25 cellular contexts compared by ENCODE assay signal in genomic region chr2:121085801-121086200, GRCh38.
DNase-seq lines count a peak whose midpoint lies in the region; ATAC-seq and TF ChIP-seq lines count a peak whose summit lies in the region.
"Had no signal": no experiment of that assay in that cellular context is flagged by ENCODE, and none has a peak within 500 bp of the region (broad histone marks: within the 10 kb centered on the region; RNA-seq: fewer than 3 reads in every experiment).

No MANE protein-coding gene starts in this region.

- 42% methylated on average over 5 of the region's 5 CpGs for WGBS in SK-N-SH (ENCODE audit: low lambda C conversion rate)
- 18 to 28% (median 19%) methylated on average over 5 of the region's 5 CpGs for WGBS in stomach, 5 donors
- WGBS in neuronal stem cell (ENCODE audit: extremely low coverage in 2 of 2, insufficient read length in 2 of 2, insufficient replicate concordance in 1 of 2), 2 donors, result no CpG with 5 or more reads among the region's 5 CpGs

- H3K4me2 ChIP-seq in SK-N-SH (no peak overlapping the region), neuronal stem cell (ENCODE audit: insufficient read depth, low read length, poor library complexity, severe bottlenecking) (no peak overlapping the region)

- no peaks in the 10 kb centered on the region for H3K79me1 ChIP-seq in neuronal stem cell (ENCODE audit: low read depth, low read length)

- no peak overlapping the region for H2AK5ac ChIP-seq in neuronal stem cell (ENCODE audit: low read depth, low read length)

- no peak overlapping the region for H2BK12ac ChIP-seq in neuronal stem cell (ENCODE audit: low read length)

- H2BK5ac ChIP-seq in neuronal stem cell (ENCODE audit: low read length), result no peak overlapping the region

- H3K36me3 ChIP-seq in SK-N-SH (replicated peaks in 1 of 2; ENCODE audit: control insufficient read depth in 1 of 2, insufficient read depth in 2 of 2, low read length in 1 of 2) (no peaks in the 10 kb centered on the region), stomach (no peaks in the 10 kb centered on the region), neuronal stem cell (replicated peaks in 1 of 2; ENCODE audit: control insufficient read depth in 2 of 2, insufficient read depth in 2 of 2, low read length in 2 of 2) (no peaks in the 10 kb centered on the region)
- H3K36me3 ChIP-seq: breast epithelium, vagina had no signal

- no peaks in the 10 kb centered on the region for H3K9me2 ChIP-seq in SK-N-SH

- H2BK15ac ChIP-seq in neuronal stem cell (ENCODE audit: low read length), result no peak overlapping the region

- no peaks in the 10 kb centered on the region for H3K79me2 ChIP-seq in SK-N-SH (ENCODE audit: insufficient read depth)

- intact Hi-C loops in stomach (cut with DNase I; ENCODE audit: low total_unique reads), result no loop called here

- H3K23ac ChIP-seq in neuronal stem cell (ENCODE audit: low read depth, low read length, poor library complexity), result no peak overlapping the region

- H4K20me1 ChIP-seq in SK-N-SH (ENCODE audit: insufficient read depth), result no peaks in the 10 kb centered on the region

- POLR2A ChIA-PET in SK-N-SH (lab: Yijun Ruan, JAX), result interaction anchor here (1.7 kb wide), 1 partner anchor 9 kb away, joined by 4 read pairs; no protein-coding TSS in a partner anchor

- no peak for TF ChIP-seq CTCF in SK-N-SH (IDR thresholded peaks at IDR 0.05)
- no peak for TF ChIP-seq CTCF in stomach (IDR thresholded peaks at IDR 0.05)

- no peak overlapping the region for H2AFZ ChIP-seq in SK-N-SH (ENCODE audit: low read depth)
- H2AFZ ChIP-seq in neuronal stem cell (ENCODE audit: low read length), result no peak overlapping the region

- H3F3A ChIP-seq in SK-N-SH (replicated peaks; ENCODE audit: insufficient read depth), result no peaks in the 10 kb centered on the region

- TF ChIP-seq RAD21 in SK-N-SH (IDR thresholded peaks at IDR 0.05; ENCODE audit: low read length), result no peak

- no peak for ATAC-seq in SK-N-SH treated with all-trans-retinoic acid at 6 μM for 48 hours
- ATAC-seq: activated CD4-positive, CD25-positive, alpha-beta regulatory T cell treated with anti-CD3 and anti-CD28 coated beads, Interleukin-2, amount 50 U/mL, for 24 hours; left ventricle myocardium superior; naive thymus-derived CD8-positive, alpha-beta T cell; stimulated activated naive CD8-positive, alpha-beta T cell treated with anti-CD3 and anti-CD28 coated beads, Interleukin-15, Interleukin-2, amounts not matched to agents 100 U/mL and 50 U/mL, for 24 hours had no signal

- H3K4me1 ChIP-seq in SK-N-SH (ENCODE audit: control insufficient read depth in 1 of 2, insufficient read depth in 2 of 2, low read depth in 1 of 2, low read length in 1 of 2), result no peaks in the 10 kb centered on the region; a peak in 1 of 4 replicates
- H3K4me1 ChIP-seq in stomach, result peaks cover 0 to 18% (median 5%) of the 10 kb centered on the region in 4 donors
- no peaks in the 10 kb centered on the region for H3K4me1 ChIP-seq in neuronal stem cell (ENCODE audit: control insufficient read depth in 2 of 2, insufficient read depth in 1 of 2, low read depth in 1 of 2, low read length in 2 of 2)
- H3K4me1 ChIP-seq: breast epithelium had no signal

- TF ChIP-seq POLR2A in stomach (IDR thresholded peaks at IDR 0.05), result no peak

- H4K91ac ChIP-seq in neuronal stem cell (ENCODE audit: low read depth, low read length, poor library complexity), result no peak overlapping the region

- H3K4ac ChIP-seq in neuronal stem cell (ENCODE audit: low read length), result no peak overlapping the region

- H4K8ac ChIP-seq in neuronal stem cell (ENCODE audit: low read depth, low read length), result no peak overlapping the region

- CTCF ChIA-PET in SK-N-SH (lab: Yijun Ruan, JAX), result interaction anchor here (0.7 to 7.1 kb wide), 10 partner anchors 9 to 743 kb away, joined by 4 to 63 read pairs (median 22); no protein-coding TSS in a partner anchor

- no peak overlapping the region for H2BK120ac ChIP-seq in neuronal stem cell (ENCODE audit: low read depth, low read length)

- no peaks in the 10 kb centered on the region for H3K27me3 ChIP-seq in SK-N-SH (ENCODE audit: insufficient read depth)
- H3K27me3 ChIP-seq in stomach, result peaks cover 0 to 36% (median 0%) of the 10 kb centered on the region in 3 donors
- H3K27me3 ChIP-seq in neuronal stem cell (ENCODE audit: control insufficient read depth in 3 of 3, insufficient read depth in 3 of 3, low read depth in 1 of 3, low read length in 3 of 3), result peaks cover 0 to 11% (median 0%) of the 10 kb centered on the region in 3 experiments
- H3K27me3 ChIP-seq: breast epithelium, vagina had no signal

- H3K9ac ChIP-seq in SK-N-SH (no peak overlapping the region), neuronal stem cell (ENCODE audit: low read depth, low read length, poor library complexity) (no peak overlapping the region)

- H3K18ac ChIP-seq in neuronal stem cell (ENCODE audit: low read length), result no peak overlapping the region

- DNase-seq in DMS 273 (lab: John Stamatoyannopoulos, UW; ENCODE audit: unreplicated experiment), result peak; percentile 40
- DNase-seq in DMS 273 treated with DMSO at 0.1 percent for 48 hours (lab: John Stamatoyannopoulos, UW), result no peak
- DNase-seq in SK-N-SH, result peak; percentile 61
- peak; percentile 54 for DNase-seq in NCI-H69 (lab: John Stamatoyannopoulos, UW)
- DNase-seq in stomach, result peak; percentile 81
- DNase-seq in AG20443 (ENCODE audit: low spot score), result no peak
- DNase-seq in neuronal stem cell (ENCODE audit: low spot score), result no peak
- DNase-seq: activated CD4-positive, alpha-beta T cell treated with anti-CD3 and anti-CD28 coated beads, Interleukin-2, amount 50 U/mL, for 48 hours; activated naive CD4-positive, alpha-beta T cell treated with anti-CD3 and anti-CD28 coated beads, Interleukin-2, amount 10 ng/mL, durations not matched to agents 7 days and 5 days; CD4-positive, CD25-positive, alpha-beta regulatory T cell; GDM1; glutamatergic neuron; islet precursor cell; left ventricle myocardium superior; NCI-H1436 treated with DMSO at 0.1 percent for 48 hours; NCI-H446 treated with DMSO at 0.1 percent for 48 hours; occipital lobe; SHP77 treated with DMSO at 0.1 percent for 48 hours; stimulated activated naive CD8-positive, alpha-beta T cell treated with anti-CD3 and anti-CD28 coated beads, Interleukin-15, Interleukin-2, amounts not matched to agents 100 U/mL and 50 U/mL, for 24 hours had no signal

- H3K27ac ChIP-seq in SK-N-SH (ENCODE audit: low read depth in 2 of 2, low read length in 1 of 2), result no peak overlapping the region
- no peak overlapping the region for H3K27ac ChIP-seq in stomach
- no peak overlapping the region for H3K27ac ChIP-seq in neuronal stem cell (replicated peaks; ENCODE audit: low read length)
- H3K27ac ChIP-seq: 22Rv1, breast epithelium, vagina had no signal

- H3K9me3 ChIP-seq in SK-N-SH (no peaks in the 10 kb centered on the region), stomach (no peaks in the 10 kb centered on the region), neuronal stem cell (replicated peaks in 1 of 2; ENCODE audit: control insufficient read depth in 2 of 2, insufficient read depth in 1 of 2, low read depth in 1 of 2, low read length in 2 of 2) (no peaks in the 10 kb centered on the region)
- H3K9me3 ChIP-seq: breast epithelium, vagina had no signal

- no peak for TF ChIP-seq EP300 in SK-N-SH (IDR thresholded peaks at IDR 0.05; ENCODE audit: borderline replicate concordance in 1 of 2, low read depth in 1 of 2, low read length in 1 of 2)
- TF ChIP-seq EP300 in stomach (IDR thresholded peaks at IDR 0.05), result no peak

- no peak overlapping the region for H3K4me3 ChIP-seq in SK-N-SH (ENCODE audit: low read depth in 2 of 2, low read length in 1 of 2)
- H3K4me3 ChIP-seq in stomach, result no peak overlapping the region
- no peak overlapping the region for H3K4me3 ChIP-seq in neuronal stem cell (ENCODE audit: low read length in 2 of 2)
- H3K4me3 ChIP-seq: breast epithelium, vagina had no signal

- H3K14ac ChIP-seq in neuronal stem cell (ENCODE audit: low read length), result no peak overlapping the region

TF ChIP-seq in SK-N-SH, 30 proteins besides CTCF, POLR2A, EP300 and RAD21 (continues in another document):
- TF ChIP-seq TEAD4 (IDR thresholded peaks at IDR 0.05; ENCODE audit: borderline replicate concordance, insufficient read depth), result no peak
- no peak for TF ChIP-seq POLR2AphosphoS5 (IDR thresholded peaks at IDR 0.05; ENCODE audit: low read depth, low read length)
- TF ChIP-seq SMC3 (IDR thresholded peaks at IDR 0.05; ENCODE audit: low read depth, low read length), result no peak
- no peak for TF ChIP-seq IRF3 (IDR thresholded peaks at IDR 0.05; ENCODE audit: low read depth, low read length)
- no peak for TF ChIP-seq NFIC (IDR thresholded peaks at IDR 0.05; ENCODE audit: borderline replicate concordance)
- TF ChIP-seq YY1 (IDR thresholded peaks at IDR 0.05; ENCODE audit: low read depth), result no peak
- TF ChIP-seq JUND (IDR thresholded peaks at IDR 0.05), result no peak
- TF ChIP-seq ELF1 (IDR thresholded peaks at IDR 0.05), result no peak

TF ChIP-seq in SK-N-SH treated with all-trans-retinoic acid at 6 μM for 48 hours, 23 proteins besides CTCF, POLR2A, EP300 and RAD21:
- TF ChIP-seq BACH2 (CRISPR knock-in tag; IDR thresholded peaks at IDR 0.05; ENCODE audit: borderline replicate concordance) (no peak), ZFP30 (CRISPR knock-in tag; IDR thresholded peaks at IDR 0.05) (no peak)

Comparison
In these comparisons a context has a peak if more than half of its experiments do, and no peak if none do; other contexts are left out.
1. DNase-seq: peak in DMS 273 (single experiment), SK-N-SH (single experiment), NCI-H69 (single experiment) and stomach (single experiment); none in DMS 273 treated with DMSO at 0.1 percent for 48 hours (single experiment), AG20443 (single experiment) and neuronal stem cell (single experiment).